Comparison of ENCODE assay signal across 32 cellular contexts in genomic region chr7:76193881-76194280, GRCh38. TPM values are rescaled to one million over a fixed set of nuclear protein-coding genes. Genes with fewer than 3 reads are reported as not detected.
"Had no signal": no experiment of that assay in that cellular context is flagged by ENCODE, and none has a peak within 500 bp of the region (broad histone marks: within the 10 kb centered on the region; RNA-seq: fewer than 3 reads in every experiment).

No MANE protein-coding gene starts in this region.

- H3K4me3 Mint-ChIP-seq: activated naive CD8-positive, alpha-beta T cell treated with anti-CD3 and anti-CD28 coated beads for 36 hours; activated T-cell treated with anti-CD3 and anti-CD28 coated beads, Interleukin-2, amount 50 U/mL, for 72 hours; natural killer cell treated with Interleukin-12 subunit alpha and Interleukin-12 subunit beta and Interleukin-15 and Interleukin-18, amount 100 ng/mL, for 72 hours; stimulated activated effector memory CD8-positive, alpha-beta T cell treated with anti-CD3 and anti-CD28 coated beads, Interleukin-12 subunit alpha, Interleukin-12 subunit beta, amount 100 ng/mL, for 72 hours; stimulated activated naive CD8-positive, alpha-beta T cell treated with anti-CD3 and anti-CD28 coated beads, Interleukin-15, Interleukin-2, amounts not matched to agents 100 ng/mL and 50 ng/mL, for 24 hours had no signal

- H3K4me1 ChIP-seq: adrenal gland, ascending aorta, heart right ventricle, left ventricle myocardium inferior, pancreas, prostate gland, sigmoid colon, uterus had no signal

- H3K36me3 ChIP-seq: adrenal gland, ascending aorta, cardiac muscle cell, heart right ventricle, left ventricle myocardium inferior, pancreas, prostate gland, sigmoid colon, thoracic aorta, uterus had no signal

- H3K4me1 Mint-ChIP-seq: activated naive CD8-positive, alpha-beta T cell treated with anti-CD3 and anti-CD28 coated beads for 36 hours; stimulated activated effector memory CD8-positive, alpha-beta T cell treated with anti-CD3 and anti-CD28 coated beads, Interleukin-12 subunit alpha, Interleukin-12 subunit beta, amount 100 ng/mL, for 72 hours had no signal

- H3K4me3 ChIP-seq: adrenal gland, ascending aorta, cardiac muscle cell, coronary artery, dorsolateral prefrontal cortex, heart right ventricle, left ventricle myocardium inferior, lung, mucosa of descending colon, pancreas, prostate gland, sigmoid colon, thoracic aorta, uterus had no signal

- H3K36me3 Mint-ChIP-seq: activated naive CD8-positive, alpha-beta T cell treated with anti-CD3 and anti-CD28 coated beads for 36 hours; brain; natural killer cell treated with Interleukin-12 subunit alpha and Interleukin-12 subunit beta and Interleukin-15 and Interleukin-18, amount 100 ng/mL, for 72 hours; stimulated activated effector memory CD8-positive, alpha-beta T cell treated with anti-CD3 and anti-CD28 coated beads, Interleukin-12 subunit alpha, Interleukin-12 subunit beta, amount 100 ng/mL, for 72 hours had no signal

- DNase-seq: activated CD4-positive, alpha-beta T cell treated with anti-CD3 and anti-CD28 coated beads for 4 hours; activated CD4-positive, alpha-beta T cell treated with anti-CD3 and anti-CD28 coated beads, Interleukin-2, amount 50 U/mL, for 4 hours; activated naive CD4-positive, alpha-beta T cell; activated naive CD8-positive, alpha-beta T cell treated with anti-CD3 and anti-CD28 coated beads for 36 hours; activated T-cell treated with anti-CD3 and anti-CD28 coated beads for 4 hours; activated T-cell treated with anti-CD3 and anti-CD28 coated beads, Interleukin-2, amount 50 U/mL, for 72 hours; adrenal gland; dorsolateral prefrontal cortex; effector memory CD4-positive, alpha-beta T cell; foreskin fibroblast; heart right ventricle; left ventricle myocardium inferior; mesendoderm; mucosa of descending colon; nucleus accumbens; pancreas; sigmoid colon; small intestine; stimulated activated CD4-positive, alpha-beta T cell treated with anti-CD3 and anti-CD28 coated beads, Interleukin-4, amount 100 ng/mL, for 24 hours; trophoblast cell; uterus had no signal

- H3K27me3 ChIP-seq: adrenal gland, ascending aorta, cardiac muscle cell, dorsolateral prefrontal cortex, pancreas, uterus had no signal

- H3K9me3 ChIP-seq: pancreas, prostate gland had no signal

- H3K27ac Mint-ChIP-seq: activated naive CD8-positive, alpha-beta T cell treated with anti-CD3 and anti-CD28 coated beads for 36 hours; activated T-cell treated with anti-CD3 and anti-CD28 coated beads, Interleukin-2, amount 50 U/mL, for 72 hours; natural killer cell treated with Interleukin-12 subunit alpha and Interleukin-12 subunit beta and Interleukin-15 and Interleukin-18, amount 100 ng/mL, for 72 hours; stimulated activated effector memory CD8-positive, alpha-beta T cell treated with anti-CD3 and anti-CD28 coated beads, Interleukin-12 subunit alpha, Interleukin-12 subunit beta, amount 100 ng/mL, for 72 hours; stimulated activated naive CD8-positive, alpha-beta T cell treated with anti-CD3 and anti-CD28 coated beads, Interleukin-15, Interleukin-2, amounts not matched to agents 100 ng/mL and 50 ng/mL, for 24 hours had no signal

- H3K9me3 Mint-ChIP-seq: activated T-cell treated with anti-CD3 and anti-CD28 coated beads, Interleukin-2, amount 50 U/mL, for 72 hours; natural killer cell treated with Interleukin-12 subunit alpha and Interleukin-12 subunit beta and Interleukin-15 and Interleukin-18, amount 100 ng/mL, for 72 hours; stimulated activated effector memory CD8-positive, alpha-beta T cell treated with anti-CD3 and anti-CD28 coated beads, Interleukin-12 subunit alpha, Interleukin-12 subunit beta, amount 100 ng/mL, for 72 hours; stimulated activated naive CD8-positive, alpha-beta T cell treated with anti-CD3 and anti-CD28 coated beads, Interleukin-15, Interleukin-2, amounts not matched to agents 100 ng/mL and 50 ng/mL, for 24 hours had no signal

- H3K27ac ChIP-seq: adrenal gland, ascending aorta, cardiac muscle cell, coronary artery, dorsolateral prefrontal cortex, heart right ventricle, left ventricle myocardium inferior, pancreas, prostate gland, sigmoid colon, thoracic aorta, uterus had no signal

RNA-seq across cellular contexts. Expression of gene SRRM3, which starts 7.8 kb away (rescaled TPM):
- total RNA-seq: activated naive CD8-positive, alpha-beta T cell treated with anti-CD3 and anti-CD28 coated beads for 36 hours; natural killer cell treated with Interleukin-12 subunit alpha and Interleukin-12 subunit beta and Interleukin-15 and Interleukin-18, amount 100 ng/mL, for 72 hours; T-helper 1 cell treated with Interleukin-12 subunit alpha and Interleukin-12 subunit beta and Interleukin-4 antibody, amounts not matched to agents 30 ng/mL and 1 ng/mL, for 36 hours had no signal
